Comparison of ENCODE assay signal across 1 cellular context in the genomic region with DNA sequence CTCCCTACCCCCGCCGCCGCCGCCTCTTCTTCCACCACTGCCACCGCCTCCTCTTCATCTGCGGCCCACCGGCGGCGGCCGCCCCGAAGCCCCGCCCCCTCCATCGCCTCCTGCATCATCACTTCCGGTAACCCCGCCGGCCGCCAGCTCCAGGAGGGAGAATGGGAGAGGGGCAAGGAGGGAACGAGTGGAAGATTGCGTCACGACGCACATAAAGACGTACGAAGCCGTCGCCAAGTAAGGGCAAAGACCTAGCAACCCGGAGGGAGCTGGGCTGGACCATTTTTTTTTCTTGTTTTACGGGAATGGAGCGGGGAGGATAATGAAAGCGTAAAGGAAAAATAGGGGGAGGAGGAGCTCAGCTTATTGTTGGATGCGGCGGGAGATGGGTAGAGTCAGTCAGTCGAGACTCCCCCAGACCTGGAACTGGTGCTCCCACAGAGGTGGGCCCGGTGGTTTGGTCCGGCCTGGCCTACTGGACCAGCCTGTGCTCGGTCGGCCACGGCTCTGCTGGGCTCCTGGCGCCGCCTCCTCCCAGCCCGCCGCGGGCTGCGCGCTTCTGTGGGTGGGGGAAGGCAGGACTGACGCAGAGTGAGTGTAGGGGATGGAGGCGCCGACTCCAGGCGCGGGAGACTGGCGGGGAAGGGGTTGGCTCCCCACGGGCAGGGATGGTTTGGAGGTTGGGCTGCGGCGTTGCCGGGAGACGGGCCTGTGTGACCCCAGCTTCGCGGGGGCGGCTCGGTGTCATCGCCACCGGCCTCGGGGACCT.
TF ChIP-seq lines count a peak whose summit lies in the region.

A gene with protein sequence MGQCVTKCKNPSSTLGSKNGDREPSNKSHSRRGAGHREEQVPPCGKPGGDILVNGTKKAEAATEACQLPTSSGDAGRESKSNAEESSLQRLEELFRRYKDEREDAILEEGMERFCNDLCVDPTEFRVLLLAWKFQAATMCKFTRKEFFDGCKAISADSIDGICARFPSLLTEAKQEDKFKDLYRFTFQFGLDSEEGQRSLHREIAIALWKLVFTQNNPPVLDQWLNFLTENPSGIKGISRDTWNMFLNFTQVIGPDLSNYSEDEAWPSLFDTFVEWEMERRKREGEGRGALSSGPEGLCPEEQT (minus strand): TSS at position 60 of the 769 bp plus-strand sequence. CDS start 37,820 bp downstream, outside the sequence.
A gene with protein sequence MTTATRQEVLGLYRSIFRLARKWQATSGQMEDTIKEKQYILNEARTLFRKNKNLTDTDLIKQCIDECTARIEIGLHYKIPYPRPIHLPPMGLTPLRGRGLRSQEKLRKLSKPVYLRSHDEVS (plus strand): TSS at position 473 of the 769 bp plus-strand sequence. CDS start 14,785 bp downstream, outside the sequence.

TF ChIP-seq in K562, 482 proteins besides CTCF, POLR2A, EP300 and RAD21 (continued from another document and continues in another):
- TF ChIP-seq, protein P1, sequence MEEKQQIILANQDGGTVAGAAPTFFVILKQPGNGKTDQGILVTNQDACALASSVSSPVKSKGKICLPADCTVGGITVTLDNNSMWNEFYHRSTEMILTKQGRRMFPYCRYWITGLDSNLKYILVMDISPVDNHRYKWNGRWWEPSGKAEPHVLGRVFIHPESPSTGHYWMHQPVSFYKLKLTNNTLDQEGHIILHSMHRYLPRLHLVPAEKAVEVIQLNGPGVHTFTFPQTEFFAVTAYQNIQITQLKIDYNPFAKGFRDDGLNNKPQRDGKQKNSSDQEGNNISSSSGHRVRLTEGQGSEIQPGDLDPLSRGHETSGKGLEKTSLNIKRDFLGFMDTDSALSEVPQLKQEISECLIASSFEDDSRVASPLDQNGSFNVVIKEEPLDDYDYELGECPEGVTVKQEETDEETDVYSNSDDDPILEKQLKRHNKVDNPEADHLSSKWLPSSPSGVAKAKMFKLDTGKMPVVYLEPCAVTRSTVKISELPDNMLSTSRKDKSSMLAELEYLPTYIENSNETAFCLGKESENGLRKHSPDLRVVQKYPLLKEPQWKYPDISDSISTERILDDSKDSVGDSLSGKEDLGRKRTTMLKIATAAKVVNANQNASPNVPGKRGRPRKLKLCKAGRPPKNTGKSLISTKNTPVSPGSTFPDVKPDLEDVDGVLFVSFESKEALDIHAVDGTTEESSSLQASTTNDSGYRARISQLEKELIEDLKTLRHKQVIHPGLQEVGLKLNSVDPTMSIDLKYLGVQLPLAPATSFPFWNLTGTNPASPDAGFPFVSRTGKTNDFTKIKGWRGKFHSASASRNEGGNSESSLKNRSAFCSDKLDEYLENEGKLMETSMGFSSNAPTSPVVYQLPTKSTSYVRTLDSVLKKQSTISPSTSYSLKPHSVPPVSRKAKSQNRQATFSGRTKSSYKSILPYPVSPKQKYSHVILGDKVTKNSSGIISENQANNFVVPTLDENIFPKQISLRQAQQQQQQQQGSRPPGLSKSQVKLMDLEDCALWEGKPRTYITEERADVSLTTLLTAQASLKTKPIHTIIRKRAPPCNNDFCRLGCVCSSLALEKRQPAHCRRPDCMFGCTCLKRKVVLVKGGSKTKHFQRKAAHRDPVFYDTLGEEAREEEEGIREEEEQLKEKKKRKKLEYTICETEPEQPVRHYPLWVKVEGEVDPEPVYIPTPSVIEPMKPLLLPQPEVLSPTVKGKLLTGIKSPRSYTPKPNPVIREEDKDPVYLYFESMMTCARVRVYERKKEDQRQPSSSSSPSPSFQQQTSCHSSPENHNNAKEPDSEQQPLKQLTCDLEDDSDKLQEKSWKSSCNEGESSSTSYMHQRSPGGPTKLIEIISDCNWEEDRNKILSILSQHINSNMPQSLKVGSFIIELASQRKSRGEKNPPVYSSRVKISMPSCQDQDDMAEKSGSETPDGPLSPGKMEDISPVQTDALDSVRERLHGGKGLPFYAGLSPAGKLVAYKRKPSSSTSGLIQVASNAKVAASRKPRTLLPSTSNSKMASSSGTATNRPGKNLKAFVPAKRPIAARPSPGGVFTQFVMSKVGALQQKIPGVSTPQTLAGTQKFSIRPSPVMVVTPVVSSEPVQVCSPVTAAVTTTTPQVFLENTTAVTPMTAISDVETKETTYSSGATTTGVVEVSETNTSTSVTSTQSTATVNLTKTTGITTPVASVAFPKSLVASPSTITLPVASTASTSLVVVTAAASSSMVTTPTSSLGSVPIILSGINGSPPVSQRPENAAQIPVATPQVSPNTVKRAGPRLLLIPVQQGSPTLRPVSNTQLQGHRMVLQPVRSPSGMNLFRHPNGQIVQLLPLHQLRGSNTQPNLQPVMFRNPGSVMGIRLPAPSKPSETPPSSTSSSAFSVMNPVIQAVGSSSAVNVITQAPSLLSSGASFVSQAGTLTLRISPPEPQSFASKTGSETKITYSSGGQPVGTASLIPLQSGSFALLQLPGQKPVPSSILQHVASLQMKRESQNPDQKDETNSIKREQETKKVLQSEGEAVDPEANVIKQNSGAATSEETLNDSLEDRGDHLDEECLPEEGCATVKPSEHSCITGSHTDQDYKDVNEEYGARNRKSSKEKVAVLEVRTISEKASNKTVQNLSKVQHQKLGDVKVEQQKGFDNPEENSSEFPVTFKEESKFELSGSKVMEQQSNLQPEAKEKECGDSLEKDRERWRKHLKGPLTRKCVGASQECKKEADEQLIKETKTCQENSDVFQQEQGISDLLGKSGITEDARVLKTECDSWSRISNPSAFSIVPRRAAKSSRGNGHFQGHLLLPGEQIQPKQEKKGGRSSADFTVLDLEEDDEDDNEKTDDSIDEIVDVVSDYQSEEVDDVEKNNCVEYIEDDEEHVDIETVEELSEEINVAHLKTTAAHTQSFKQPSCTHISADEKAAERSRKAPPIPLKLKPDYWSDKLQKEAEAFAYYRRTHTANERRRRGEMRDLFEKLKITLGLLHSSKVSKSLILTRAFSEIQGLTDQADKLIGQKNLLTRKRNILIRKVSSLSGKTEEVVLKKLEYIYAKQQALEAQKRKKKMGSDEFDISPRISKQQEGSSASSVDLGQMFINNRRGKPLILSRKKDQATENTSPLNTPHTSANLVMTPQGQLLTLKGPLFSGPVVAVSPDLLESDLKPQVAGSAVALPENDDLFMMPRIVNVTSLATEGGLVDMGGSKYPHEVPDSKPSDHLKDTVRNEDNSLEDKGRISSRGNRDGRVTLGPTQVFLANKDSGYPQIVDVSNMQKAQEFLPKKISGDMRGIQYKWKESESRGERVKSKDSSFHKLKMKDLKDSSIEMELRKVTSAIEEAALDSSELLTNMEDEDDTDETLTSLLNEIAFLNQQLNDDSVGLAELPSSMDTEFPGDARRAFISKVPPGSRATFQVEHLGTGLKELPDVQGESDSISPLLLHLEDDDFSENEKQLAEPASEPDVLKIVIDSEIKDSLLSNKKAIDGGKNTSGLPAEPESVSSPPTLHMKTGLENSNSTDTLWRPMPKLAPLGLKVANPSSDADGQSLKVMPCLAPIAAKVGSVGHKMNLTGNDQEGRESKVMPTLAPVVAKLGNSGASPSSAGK (IDR thresholded peaks at IDR 0.05) = no peak
- peak; percentile 28 to 58; a peak in 3 of 4 replicates for TF ChIP-seq SIN3A (IDR thresholded peaks at IDR 0.05; ENCODE audit: borderline replicate concordance in 2 of 2, control insufficient read depth in 1 of 2, low read depth in 2 of 2, low read length in 2 of 2)
- peak; percentile 20; the same call in 1 of the 2 replicates for TF ChIP-seq ESRRA (IDR thresholded peaks at IDR 0.05; ENCODE audit: borderline replicate concordance, low read depth)
- TF ChIP-seq, protein P2, sequence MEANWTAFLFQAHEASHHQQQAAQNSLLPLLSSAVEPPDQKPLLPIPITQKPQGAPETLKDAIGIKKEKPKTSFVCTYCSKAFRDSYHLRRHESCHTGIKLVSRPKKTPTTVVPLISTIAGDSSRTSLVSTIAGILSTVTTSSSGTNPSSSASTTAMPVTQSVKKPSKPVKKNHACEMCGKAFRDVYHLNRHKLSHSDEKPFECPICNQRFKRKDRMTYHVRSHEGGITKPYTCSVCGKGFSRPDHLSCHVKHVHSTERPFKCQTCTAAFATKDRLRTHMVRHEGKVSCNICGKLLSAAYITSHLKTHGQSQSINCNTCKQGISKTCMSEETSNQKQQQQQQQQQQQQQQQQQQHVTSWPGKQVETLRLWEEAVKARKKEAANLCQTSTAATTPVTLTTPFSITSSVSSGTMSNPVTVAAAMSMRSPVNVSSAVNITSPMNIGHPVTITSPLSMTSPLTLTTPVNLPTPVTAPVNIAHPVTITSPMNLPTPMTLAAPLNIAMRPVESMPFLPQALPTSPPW (CRISPR knock-in tag; IDR thresholded peaks at IDR 0.05) = peak; percentile 76; the same call in 1 of the 2 replicates
- TF ChIP-seq ZNF253 (CRISPR knock-in tag; conservative IDR thresholded peaks at IDR 0.05) = no peak
- TF ChIP-seq, protein P3, sequence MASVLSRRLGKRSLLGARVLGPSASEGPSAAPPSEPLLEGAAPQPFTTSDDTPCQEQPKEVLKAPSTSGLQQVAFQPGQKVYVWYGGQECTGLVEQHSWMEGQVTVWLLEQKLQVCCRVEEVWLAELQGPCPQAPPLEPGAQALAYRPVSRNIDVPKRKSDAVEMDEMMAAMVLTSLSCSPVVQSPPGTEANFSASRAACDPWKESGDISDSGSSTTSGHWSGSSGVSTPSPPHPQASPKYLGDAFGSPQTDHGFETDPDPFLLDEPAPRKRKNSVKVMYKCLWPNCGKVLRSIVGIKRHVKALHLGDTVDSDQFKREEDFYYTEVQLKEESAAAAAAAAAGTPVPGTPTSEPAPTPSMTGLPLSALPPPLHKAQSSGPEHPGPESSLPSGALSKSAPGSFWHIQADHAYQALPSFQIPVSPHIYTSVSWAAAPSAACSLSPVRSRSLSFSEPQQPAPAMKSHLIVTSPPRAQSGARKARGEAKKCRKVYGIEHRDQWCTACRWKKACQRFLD (CRISPR knock-in tag; IDR thresholded peaks at IDR 0.05) = peak; percentile 63
- peak; percentile 37; the same call in 1 of the 2 replicates for TF ChIP-seq RNF2 (IDR thresholded peaks at IDR 0.05)
- peak; percentile 53 for TF ChIP-seq HMGN3 (IDR thresholded peaks at IDR 0.05; ENCODE audit: borderline replicate concordance, extremely low read depth, insufficient read length, low read depth, low read length)
- TF ChIP-seq OTX1 (CRISPR knock-in tag; IDR thresholded peaks at IDR 0.05) = 0 out of 2 replicates have a peak, but pooled peaks have one; percentile 31
- TF ChIP-seq ZNF766 (CRISPR knock-in tag; conservative IDR thresholded peaks at IDR 0.05) = peak; percentile 35; the same call in 1 of the 2 replicates
- no peak for TF ChIP-seq ZNF507 (tag; conservative IDR thresholded peaks at IDR 0.05)
- TF ChIP-seq MTA3 (IDR thresholded peaks at IDR 0.05; ENCODE audit: borderline replicate concordance) = peak; percentile 14
- no peak for TF ChIP-seq TCF3 (CRISPR knock-in tag; IDR thresholded peaks at IDR 0.05)
- peak; percentile 73 for TF ChIP-seq HCFC1 (IDR thresholded peaks at IDR 0.05; ENCODE audit: low read depth, low read length)
- peak; percentile 67; the same call in 1 of the 2 replicates for TF ChIP-seq KHSRP (IDR thresholded peaks at IDR 0.05)
- TF ChIP-seq XRCC5 (IDR thresholded peaks at IDR 0.05; ENCODE audit: low read depth, low read length) = peak; percentile 36; the same call in 1 of the 2 replicates
- TF ChIP-seq, protein P4, sequence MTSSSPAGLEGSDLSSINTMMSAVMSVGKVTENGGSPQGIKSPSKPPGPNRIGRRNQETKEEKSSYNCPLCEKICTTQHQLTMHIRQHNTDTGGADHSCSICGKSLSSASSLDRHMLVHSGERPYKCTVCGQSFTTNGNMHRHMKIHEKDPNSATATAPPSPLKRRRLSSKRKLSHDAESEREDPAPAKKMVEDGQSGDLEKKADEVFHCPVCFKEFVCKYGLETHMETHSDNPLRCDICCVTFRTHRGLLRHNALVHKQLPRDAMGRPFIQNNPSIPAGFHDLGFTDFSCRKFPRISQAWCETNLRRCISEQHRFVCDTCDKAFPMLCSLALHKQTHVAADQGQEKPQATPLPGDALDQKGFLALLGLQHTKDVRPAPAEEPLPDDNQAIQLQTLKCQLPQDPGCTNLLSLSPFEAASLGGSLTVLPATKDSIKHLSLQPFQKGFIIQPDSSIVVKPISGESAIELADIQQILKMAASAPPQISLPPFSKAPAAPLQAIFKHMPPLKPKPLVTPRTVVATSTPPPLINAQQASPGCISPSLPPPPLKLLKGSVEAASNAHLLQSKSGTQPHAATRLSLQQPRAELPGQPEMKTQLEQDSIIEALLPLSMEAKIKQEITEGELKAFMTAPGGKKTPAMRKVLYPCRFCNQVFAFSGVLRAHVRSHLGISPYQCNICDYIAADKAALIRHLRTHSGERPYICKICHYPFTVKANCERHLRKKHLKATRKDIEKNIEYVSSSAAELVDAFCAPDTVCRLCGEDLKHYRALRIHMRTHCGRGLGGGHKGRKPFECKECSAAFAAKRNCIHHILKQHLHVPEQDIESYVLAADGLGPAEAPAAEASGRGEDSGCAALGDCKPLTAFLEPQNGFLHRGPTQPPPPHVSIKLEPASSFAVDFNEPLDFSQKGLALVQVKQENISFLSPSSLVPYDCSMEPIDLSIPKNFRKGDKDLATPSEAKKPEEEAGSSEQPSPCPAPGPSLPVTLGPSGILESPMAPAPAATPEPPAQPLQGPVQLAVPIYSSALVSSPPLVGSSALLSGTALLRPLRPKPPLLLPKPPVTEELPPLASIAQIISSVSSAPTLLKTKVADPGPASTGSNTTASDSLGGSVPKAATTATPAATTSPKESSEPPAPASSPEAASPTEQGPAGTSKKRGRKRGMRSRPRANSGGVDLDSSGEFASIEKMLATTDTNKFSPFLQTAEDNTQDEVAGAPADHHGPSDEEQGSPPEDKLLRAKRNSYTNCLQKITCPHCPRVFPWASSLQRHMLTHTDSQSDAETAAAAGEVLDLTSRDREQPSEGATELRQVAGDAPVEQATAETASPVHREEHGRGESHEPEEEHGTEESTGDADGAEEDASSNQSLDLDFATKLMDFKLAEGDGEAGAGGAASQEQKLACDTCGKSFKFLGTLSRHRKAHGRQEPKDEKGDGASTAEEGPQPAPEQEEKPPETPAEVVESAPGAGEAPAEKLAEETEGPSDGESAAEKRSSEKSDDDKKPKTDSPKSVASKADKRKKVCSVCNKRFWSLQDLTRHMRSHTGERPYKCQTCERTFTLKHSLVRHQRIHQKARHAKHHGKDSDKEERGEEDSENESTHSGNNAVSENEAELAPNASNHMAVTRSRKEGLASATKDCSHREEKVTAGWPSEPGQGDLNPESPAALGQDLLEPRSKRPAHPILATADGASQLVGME (CRISPR knock-in tag; IDR thresholded peaks at IDR 0.05) = peak; percentile 82; the same call in 1 of the 2 replicates
- TF ChIP-seq ELF4 (CRISPR knock-in tag; IDR thresholded peaks at IDR 0.05) = 0 out of 2 replicates have a peak, but pooled peaks have one; percentile 44
- peak; percentile 89 for TF ChIP-seq BHLHE40 (IDR thresholded peaks at IDR 0.05; ENCODE audit: low read length)
- TF ChIP-seq, protein P5, sequence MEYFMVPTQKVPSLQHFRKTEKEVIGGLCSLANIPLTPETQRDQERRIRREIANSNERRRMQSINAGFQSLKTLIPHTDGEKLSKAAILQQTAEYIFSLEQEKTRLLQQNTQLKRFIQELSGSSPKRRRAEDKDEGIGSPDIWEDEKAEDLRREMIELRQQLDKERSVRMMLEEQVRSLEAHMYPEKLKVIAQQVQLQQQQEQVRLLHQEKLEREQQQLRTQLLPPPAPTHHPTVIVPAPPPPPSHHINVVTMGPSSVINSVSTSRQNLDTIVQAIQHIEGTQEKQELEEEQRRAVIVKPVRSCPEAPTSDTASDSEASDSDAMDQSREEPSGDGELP (CRISPR knock-in tag; IDR thresholded peaks at IDR 0.05; ENCODE audit: borderline replicate concordance) = peak; percentile 69; the same call in 1 of the 2 replicates
- peak; percentile 68 for TF ChIP-seq KDM5B (IDR thresholded peaks at IDR 0.05; ENCODE audit: insufficient replicate concordance, low read depth, low read length)
- TF ChIP-seq CCNT2 (IDR thresholded peaks at IDR 0.05; ENCODE audit: borderline replicate concordance, extremely low read depth, insufficient read length, low read depth, low read length) = peak; percentile 58
